ENCODE assay signal across 8 cellular contexts in the genomic region with DNA sequence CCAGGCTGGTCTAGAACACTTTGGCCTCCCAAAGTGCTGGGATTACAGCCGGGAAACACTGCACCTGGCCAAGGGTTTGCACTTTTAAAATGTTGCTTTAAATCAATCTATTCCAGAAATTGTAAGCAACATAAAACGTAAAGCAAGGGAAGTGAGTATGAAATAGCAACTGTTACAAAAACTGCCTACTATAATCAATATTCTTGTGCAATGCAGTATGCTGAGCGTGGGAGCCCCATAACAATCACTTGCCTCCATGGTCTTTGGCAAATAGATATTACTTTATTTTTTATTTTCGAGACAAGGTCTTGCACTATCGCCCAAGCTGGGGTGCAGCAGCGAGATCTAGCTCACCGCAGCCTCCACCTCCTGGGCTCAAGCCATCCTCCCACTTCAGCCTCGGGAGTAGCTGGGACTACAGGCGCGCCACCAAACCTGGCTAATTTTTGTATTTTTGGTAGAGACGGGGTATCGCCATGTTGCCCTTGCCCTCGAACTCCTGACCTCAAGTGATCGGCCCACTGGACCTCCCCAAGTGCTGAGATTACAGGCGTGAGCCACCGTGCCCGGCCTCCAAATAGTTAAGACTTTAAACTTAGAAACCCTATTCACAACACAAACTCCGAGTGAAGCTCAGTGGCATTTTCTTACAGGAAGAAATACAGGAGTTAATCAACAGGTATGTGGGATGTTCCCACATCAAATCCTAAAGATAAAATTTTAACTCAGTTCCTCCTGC. TPM values are rescaled to one million over a fixed set of nuclear protein-coding genes. Genes with fewer than 3 reads are reported as not detected.
DNase-seq lines count a peak whose midpoint lies in the region; ATAC-seq, FAIRE-seq and TF ChIP-seq lines count a peak whose summit lies in the region.

No MANE protein-coding gene starts in this region.

- peaks cover 21% of the 10 kb centered on the region for H3F3A ChIP-seq in MM.1S (ENCODE audit: insufficient read depth, low read length)

- H3K27me3 ChIP-seq in MM.1S (replicated peaks; ENCODE audit: insufficient read depth, low read length) (no peaks in the 10 kb centered on the region), adipocyte (replicated peaks; ENCODE audit: control insufficient read depth, insufficient read depth, low read length) (no peaks in the 10 kb centered on the region)

- no TSS peak for BruUV-seq in Calu3 (replicated peaks; lab: Mats Ljungman, UMichigan)

- H3K4me1 ChIP-seq in MM.1S (ENCODE audit: low read length) (peaks cover 16% of the 10 kb centered on the region), adipocyte (ENCODE audit: control insufficient read depth, insufficient read depth, low read length) (peaks cover 21% of the 10 kb centered on the region), kidney (ENCODE audit: control insufficient read depth in 1 of 2, insufficient read depth in 1 of 2, low read depth in 1 of 2, low read length in 2 of 2) (peaks cover 0 to 7% of the 10 kb centered on the region in 2 donors)

- H3K4me3 Mint-ChIP-seq in Calu3 (ENCODE audit: low read depth, unreplicated experiment) = peak overlapping the region; percentile 99

- H3K9me3 ChIP-seq in MM.1S (replicated peaks; ENCODE audit: insufficient read depth, low read length) = no peaks in the 10 kb centered on the region
- no peaks in the 10 kb centered on the region for H3K9me3 ChIP-seq in adipocyte (ENCODE audit: control insufficient read depth, low read length)
- no peaks in the 10 kb centered on the region for H3K9me3 ChIP-seq in kidney (ENCODE audit: control insufficient read depth in 1 of 2, low read length in 2 of 2)

- H3K27ac ChIP-seq in MM.1S (ENCODE audit: low read length) = peak overlapping the region; percentile 82
- H3K27ac ChIP-seq in kidney (ENCODE audit: low read depth in 2 of 2, low read length in 2 of 2) = peak overlapping the region; percentile 77 to 98

- ATAC-seq in HG03571 (IDR thresholded peaks at IDR 0.05; ENCODE audit: unreplicated experiment) = no peak

- H3K9ac ChIP-seq in MM.1S (ENCODE audit: low read length) (peak overlapping the region; percentile 68), adipocyte (ENCODE audit: low read length) (peak overlapping the region; percentile 100), kidney (ENCODE audit: low read length in 2 of 2) (peak overlapping the region; percentile 89 to 92)

- DNase-seq in Calu3 (peak; percentile 12), MM.1S (no peak), adipocyte (ENCODE audit: low read depth) (no peak), kidney (peak; percentile 75), 8988T (no peak), NCI-H1092 (lab: John Stamatoyannopoulos, UW) (no peak)
- DNase-seq in stimulated activated CD4-positive, alpha-beta T cell treated with anti-CD3 and anti-CD28 coated beads, Interleukin-4, amount 100 ng/mL, for 24 hours = peak; percentile 4

- FAIRE-seq in kidney (lab: Jason Lieb, UNC) = no peak

- peaks cover under 1% of the 10 kb centered on the region for H3K4me1 Mint-ChIP-seq in Calu3 (ENCODE audit: low read depth, unreplicated experiment)

- H4K20me1 ChIP-seq in MM.1S (ENCODE audit: insufficient read depth, low read length) = peaks cover 16% of the 10 kb centered on the region

- peak overlapping the region; percentile 76 for H3K4me3 ChIP-seq in MM.1S (ENCODE audit: low read length)
- peak overlapping the region; percentile 92 for H3K4me3 ChIP-seq in adipocyte (ENCODE audit: low read length)
- H3K4me3 ChIP-seq in kidney (ENCODE audit: low read length in 2 of 2) = peak overlapping the region; percentile 78 to 94

- intact Hi-C loops in Calu3 (cut with micrococcal nuclease; ENCODE audit: unreplicated experiment) = no loop called here
- intact Hi-C loops in kidney (cut with DNase I) = no loop called here

- H3K36me3 ChIP-seq in MM.1S (replicated peaks; ENCODE audit: insufficient read depth, low read length) = no peaks in the 10 kb centered on the region
- no peaks in the 10 kb centered on the region for H3K36me3 ChIP-seq in adipocyte (ENCODE audit: control insufficient read depth, insufficient read depth, low read length, severe bottlenecking)
- no peaks in the 10 kb centered on the region for H3K36me3 ChIP-seq in kidney (ENCODE audit: control insufficient read depth in 1 of 2, insufficient read depth in 2 of 2, low read length in 2 of 2)

- H3K27me3 Mint-ChIP-seq in Calu3 (ENCODE audit: unreplicated experiment) = no peaks in the 10 kb centered on the region

- peaks cover 36% of the 10 kb centered on the region for H3K36me3 Mint-ChIP-seq in Calu3 (ENCODE audit: insufficient read depth, unreplicated experiment)

- H3K79me2 ChIP-seq in MM.1S (ENCODE audit: low read length) = peaks cover 45% of the 10 kb centered on the region

- H3K9me2 ChIP-seq in MM.1S (replicated peaks; ENCODE audit: insufficient read depth, low read length) = no peaks in the 10 kb centered on the region

- no peaks in the 10 kb centered on the region for H3K9me3 Mint-ChIP-seq in Calu3 (ENCODE audit: low read depth, unreplicated experiment)

- peak overlapping the region; percentile 59 for H3K4me2 ChIP-seq in MM.1S (ENCODE audit: low read depth, low read length)

- peak overlapping the region; percentile 99 for H3K27ac Mint-ChIP-seq in Calu3 (ENCODE audit: unreplicated experiment)

- H2AFZ ChIP-seq in MM.1S (ENCODE audit: low read length) = peak overlapping the region; percentile 73

- TF ChIP-seq CTCF in Calu3 (IDR thresholded peaks at IDR 0.05; ENCODE audit: unreplicated experiment) (no peak), MM.1S (IDR thresholded peaks at IDR 0.05; ENCODE audit: low read length) (no peak), kidney (IDR thresholded peaks at IDR 0.05; ENCODE audit: borderline replicate concordance, extremely low read depth, insufficient read depth) (no peak)

- CTCF ChIA-PET in Calu3 (lab: Charles Lee) = interaction anchor here (0.6 to 1.2 kb wide), 3 partner anchors 98 to 385 kb away, joined by 3 to 9 read pairs (median 6); no protein-coding TSS in a partner anchor

RNA-seq across cellular contexts. Expression of gene CCNT2, which starts 1.2 kb away (rescaled TPM):
- 40.0 and 43.8 TPM in 2 replicates for total RNA-seq in Calu3 (2022)
- 42.1 TPM for total RNA-seq in kidney
- 7.0 TPM for polyA plus RNA-seq in kidney (ENCODE audit: insufficient read depth, low read depth, low replicate concordance)

Comparison
In these comparisons a context has a peak if more than half of its experiments do, and no peak if none do; other contexts are left out.
1. DNase-seq: peak in Calu3 (single experiment), kidney (single experiment) and stimulated activated CD4-positive, alpha-beta T cell treated with anti-CD3 and anti-CD28 coated beads, Interleukin-4, amount 100 ng/mL, for 24 hours (single experiment); none in MM.1S (single experiment), adipocyte (single experiment), 8988T (single experiment) and NCI-H1092 (single experiment).
2. Peak in every context shown above with its lines, with median percentiles within 50 percentile points of each other: H3K4me3 ChIP-seq and H3K9ac ChIP-seq.